Comparison of ENCODE assay signal across 19 cellular contexts in genomic region chr4:40678421-40678820, GRCh38. TPM values are rescaled to one million over a fixed set of nuclear protein-coding genes. Genes with fewer than 3 reads are reported as not detected.
DNase-seq lines count a peak whose midpoint lies in the region; ATAC-seq, FAIRE-seq and TF ChIP-seq lines count a peak whose summit lies in the region.
"Had no signal": no experiment of that assay in that cellular context is flagged by ENCODE, and none has a peak within 500 bp of the region (broad histone marks: within the 10 kb centered on the region; RNA-seq: fewer than 3 reads in every experiment).

No MANE protein-coding gene starts in this region.

- H3K4me2 ChIP-seq in GM23338: no peak overlapping the region

- TF ChIP-seq POLR2A in thyroid gland (IDR thresholded peaks at IDR 0.05): no peak

- H3K4me1 ChIP-seq in GM23338 (ENCODE audit: insufficient read depth): no peaks in the 10 kb centered on the region; the same call in 1 of the 2 replicates
- H3K4me1 ChIP-seq in thyroid gland: peaks cover 33 to 42% of the 10 kb centered on the region in 2 donors
- H3K4me1 ChIP-seq: BE2C had no signal

- no peaks in the 10 kb centered on the region for H3K9me3 ChIP-seq in thyroid gland
- H3K9me3 ChIP-seq: BE2C, Caco-2 had no signal

- in situ Hi-C loops in G401 (cut with HindIII; ENCODE audit: low sequenced_read_pairs): no loop called here

- H3K27ac Mint-ChIP-seq in GM23338: no peak overlapping the region
- peak overlapping the region; percentile 15; the same call in 1 of the 2 replicates for H3K27ac Mint-ChIP-seq in WTC11
- H3K27ac Mint-ChIP-seq: CD4-positive, CD25-positive, alpha-beta regulatory T cell; CD8-positive, alpha-beta memory T cell had no signal

- H3K4me3 Mint-ChIP-seq in GM23338 (no peak overlapping the region), WTC11 (no peak overlapping the region)
- H3K4me3 Mint-ChIP-seq: CD4-positive, CD25-positive, alpha-beta regulatory T cell; CD8-positive, alpha-beta memory T cell; H9 had no signal

- H3K27me3 ChIP-seq in GM23338 (ENCODE audit: insufficient read depth) (no peaks in the 10 kb centered on the region), thyroid gland (no peaks in the 10 kb centered on the region)
- H3K27me3 ChIP-seq: BE2C had no signal

- H3F3A ChIP-seq in GM23338 (replicated peaks; ENCODE audit: low read depth): no peaks in the 10 kb centered on the region

- peak overlapping the region; percentile 85; the same call in 1 of the 2 replicates for H2AFZ ChIP-seq in GM23338

- H3K79me2 ChIP-seq in GM23338 (replicated peaks; ENCODE audit: insufficient read depth): no peaks in the 10 kb centered on the region

- intact Hi-C loops in thyroid gland (cut with DNase I): no loop called here

- DNase-seq in GM23338 (ENCODE audit: low spot score) (no peak), WTC11 (ENCODE audit: low spot score) (no peak), epithelial cell of prostate (ENCODE audit: low read depth, low spot score) (no peak), thyroid gland (peak in 1 of 2 donors; percentile 29), urothelium cell line (ENCODE audit: low spot score) (no peak), G401 (ENCODE audit: low spot score) (no peak)
- DNase-seq in stimulated activated naive CD4-positive, alpha-beta T cell treated with Interleukin-2 at 50 U/mL for 16 hours (lab: John Stamatoyannopoulos, UW): no peak
- DNase-seq: ACHN; BE2C; C1 segment of cervical spinal cord; Caco-2; CD4-positive, CD25-positive, alpha-beta regulatory T cell; CD8-positive, alpha-beta memory T cell; DMS79; GF-D8; H9 had no signal

- H3K9me2 ChIP-seq in GM23338 (ENCODE audit: insufficient read depth): no peaks in the 10 kb centered on the region

- H3K4me1 Mint-ChIP-seq in GM23338 (peaks cover under 1% of the 10 kb centered on the region), WTC11 (peaks cover 19% of the 10 kb centered on the region)

- POLR2A ChIA-PET in WTC11 (lab: Charles Lee): no interaction called here

- TF ChIP-seq CTCF in GM23338 (conservative IDR thresholded peaks at IDR 0.05; ENCODE audit: low read depth in 2 of 2): no peak
- TF ChIP-seq CTCF in WTC11 (IDR thresholded peaks at IDR 0.05): no peak
- TF ChIP-seq CTCF in thyroid gland (IDR thresholded peaks at IDR 0.05): no peak

- FAIRE-seq in urothelium cell line (lab: Jason Lieb, UNC): no peak
- FAIRE-seq: A204.1, D721Med, H1 had no signal

- no peak overlapping the region for H3K4me3 ChIP-seq in GM23338
- no peak overlapping the region for H3K4me3 ChIP-seq in thyroid gland (replicated peaks in 1 of 3)

- H3K36me3 Mint-ChIP-seq in GM23338 (ENCODE audit: low read depth) (no peaks in the 10 kb centered on the region), WTC11 (no peaks in the 10 kb centered on the region)
- H3K36me3 Mint-ChIP-seq: CD4-positive, CD25-positive, alpha-beta regulatory T cell had no signal

- H3K27ac ChIP-seq in GM23338 (ENCODE audit: low read depth) (no peak overlapping the region), epithelial cell of prostate (peak overlapping the region; percentile 57), thyroid gland (peak overlapping the region; percentile 53 to 91 (median 86))

- H4K20me1 ChIP-seq in GM23338 (replicated peaks; ENCODE audit: insufficient read depth): no peaks in the 10 kb centered on the region

- CTCF ChIA-PET in WTC11 (lab: Charles Lee): no interaction called here

- H3K27me3 Mint-ChIP-seq in GM23338 (ENCODE audit: insufficient read depth, low read depth, poor library complexity) (peaks cover 1% of the 10 kb centered on the region), WTC11 (ENCODE audit: low read depth) (no peaks in the 10 kb centered on the region)
- H3K27me3 Mint-ChIP-seq: CD4-positive, CD25-positive, alpha-beta regulatory T cell had no signal

- ATAC-seq in GM23338 (no peak), WTC11 (no peak)

- 41 to 52% methylated on average over 6 of the region's 6 CpGs for WGBS in thyroid gland, 2 donors

- H3K36me3 ChIP-seq in GM23338 (ENCODE audit: insufficient read depth) (no peaks in the 10 kb centered on the region), thyroid gland (no peaks in the 10 kb centered on the region)
- H3K36me3 ChIP-seq: BE2C had no signal

- H3K9me3 Mint-ChIP-seq in GM23338 (no peaks in the 10 kb centered on the region), WTC11 (no peaks in the 10 kb centered on the region)
- H3K9me3 Mint-ChIP-seq: CD8-positive, alpha-beta memory T cell; H9 had no signal

TF ChIP-seq in GM23338, 12 proteins besides CTCF, POLR2A, EP300 and RAD21:
- no peak for TF ChIP-seq CREB1 (CRISPR knock-in tag; IDR thresholded peaks at IDR 0.05; ENCODE audit: low read depth)

TF ChIP-seq in WTC11, 78 proteins besides CTCF, POLR2A, EP300 and RAD21:
- TF ChIP-seq, protein P1, sequence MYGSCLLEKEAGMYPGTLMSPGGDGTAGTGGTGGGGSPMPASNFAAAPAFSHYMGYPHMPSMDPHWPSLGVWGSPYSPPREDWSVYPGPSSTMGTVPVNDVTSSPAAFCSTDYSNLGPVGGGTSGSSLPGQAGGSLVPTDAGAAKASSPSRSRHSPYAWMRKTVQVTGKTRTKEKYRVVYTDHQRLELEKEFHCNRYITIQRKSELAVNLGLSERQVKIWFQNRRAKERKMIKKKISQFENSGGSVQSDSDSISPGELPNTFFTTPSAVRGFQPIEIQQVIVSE (CRISPR knock-in tag; IDR thresholded peaks at IDR 0.05; ENCODE audit: borderline replicate concordance): no peak
- no peak for TF ChIP-seq NR1H2 (CRISPR knock-in tag; IDR thresholded peaks at IDR 0.05)
- TF ChIP-seq FOXP1 (CRISPR knock-in tag; IDR thresholded peaks at IDR 0.05; ENCODE audit: borderline replicate concordance): no peak
- TF ChIP-seq SMAD3 (CRISPR knock-in tag; IDR thresholded peaks at IDR 0.05; ENCODE audit: borderline replicate concordance): no peak
- no peak for TF ChIP-seq MXD4 (CRISPR knock-in tag; IDR thresholded peaks at IDR 0.05; ENCODE audit: borderline replicate concordance)
- TF ChIP-seq ZNF121 (CRISPR knock-in tag; IDR thresholded peaks at IDR 0.05): no peak

RNA-seq across cellular contexts. Expression of gene RBM47, which starts 48.8 kb away (rescaled TPM):
- 125 and 139 TPM in 2 replicates for total RNA-seq in GM23338 (2014; rRNA removed; shearing (Covaris generic))
- 31.8 and 35.6 TPM in 2 replicates for polyA plus RNA-seq in GM23338 (2016; fragmentation: Nextera tagmentation; extraction: Ambion mirVana)
- 89.0 to 97.9 TPM (median 92.5 TPM) in 3 replicates for total RNA-seq in WTC11 (2021)
- total RNA-seq in thyroid gland: 100 to 1,000 TPM; 200 to 369 (median 323) TPM
- 25.4 and 49.7 TPM in 2 replicates for total RNA-seq in G401 (2014; rRNA removed; shearing (Covaris generic))
- polyA plus RNA-seq: CD8-positive, alpha-beta memory T cell had no signal
